ENCODE assay signal across 1 cellular context in genomic region chr13:105139380-105140285, GRCh38.
TF ChIP-seq lines count a peak whose summit lies in the region.

No MANE protein-coding gene starts in this region.

TF ChIP-seq in GM23338, 12 proteins besides CTCF, POLR2A, EP300 and RAD21:
- no peak for TF ChIP-seq ZNF462 (CRISPR knock-in tag; IDR thresholded peaks at IDR 0.05)
- no peak for TF ChIP-seq REST (IDR thresholded peaks at IDR 0.05; ENCODE audit: unreplicated experiment)
- no peak for TF ChIP-seq EZH2phosphoT487 (IDR thresholded peaks at IDR 0.05; ENCODE audit: unreplicated experiment)
- TF ChIP-seq ETS1 (IDR thresholded peaks at IDR 0.05) = no peak
- TF ChIP-seq ZNF331 (CRISPR knock-in tag; IDR thresholded peaks at IDR 0.05; ENCODE audit: low read depth) = no peak
- TF ChIP-seq ZNF114 (CRISPR knock-in tag; IDR thresholded peaks at IDR 0.05) = no peak
